8 cellular contexts compared by ENCODE assay signal in the genomic region with DNA sequence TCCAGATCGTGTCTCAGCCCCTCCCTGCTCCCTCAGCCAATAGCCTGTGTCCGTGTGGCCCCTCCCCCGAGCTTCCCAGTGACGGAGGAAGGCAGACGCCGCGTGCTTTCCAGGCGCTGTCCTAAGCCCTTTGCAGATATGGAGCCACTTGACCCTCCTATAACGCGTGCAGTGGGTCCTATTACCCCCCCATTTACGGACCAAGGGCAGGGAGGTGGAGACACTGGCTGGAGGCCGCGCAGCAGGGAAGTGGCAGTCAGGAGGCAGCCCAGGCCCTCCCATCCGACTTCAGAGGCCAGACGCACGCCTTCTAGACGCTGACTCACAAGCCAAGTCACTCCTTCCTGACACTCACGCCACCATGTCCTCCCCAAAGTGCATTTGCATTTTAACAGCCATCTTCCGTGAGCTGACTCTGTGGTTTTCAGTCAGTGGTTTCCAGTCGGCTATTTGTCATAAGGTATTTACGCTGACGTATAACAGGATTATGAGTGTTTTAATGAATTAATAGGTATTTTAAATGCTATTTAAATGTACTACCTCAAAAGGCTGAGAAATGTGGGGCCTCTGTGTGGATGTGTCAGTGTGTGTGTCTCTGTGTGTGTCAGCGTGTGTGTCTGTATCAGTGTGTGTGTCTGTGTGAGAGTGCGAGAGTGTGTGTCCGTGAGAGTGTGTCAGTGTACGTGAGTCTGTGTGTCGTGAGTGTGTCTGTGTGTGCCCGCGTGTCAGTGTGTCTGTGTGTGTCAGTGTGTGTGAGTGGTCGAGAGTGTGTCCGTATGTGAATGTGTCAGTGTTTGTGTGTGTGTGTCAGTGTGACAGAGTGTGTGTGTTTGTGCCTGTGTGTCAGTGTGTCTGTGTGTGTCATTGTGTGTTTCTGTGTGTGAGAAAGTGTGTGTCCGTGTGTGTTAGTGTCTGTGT.
DNase-seq lines count a peak whose midpoint lies in the region; ATAC-seq, FAIRE-seq and TF ChIP-seq lines count a peak whose summit lies in the region.

No MANE protein-coding gene starts in this region.

- no peak for TF ChIP-seq CTCF in adrenal gland (IDR thresholded peaks at IDR 0.05)

- TF ChIP-seq POLR2A in adrenal gland (IDR thresholded peaks at IDR 0.05), result peak in 1 of 2 donors; percentile 27

- H3K4me1 ChIP-seq in CD4-positive, CD25-positive, alpha-beta regulatory T cell (ENCODE audit: control insufficient read depth, insufficient read depth, low read length, poor library complexity, severe bottlenecking), result peaks cover 19% of the 10 kb centered on the region
- H3K4me1 ChIP-seq in adrenal gland (replicated peaks in 1 of 2) (no peaks in the 10 kb centered on the region), small intestine (ENCODE audit: control insufficient read depth in 2 of 2, insufficient read depth in 1 of 2, low read depth in 1 of 2, low read length in 1 of 2) (peaks cover 0 to 3% of the 10 kb centered on the region in 2 donors)

- H3K4me1 Mint-ChIP-seq in CD4-positive, CD25-positive, alpha-beta regulatory T cell, result peaks cover 11 to 30% (median 20%) of the 10 kb centered on the region in 4 donors

- H3K27ac Mint-ChIP-seq in CD4-positive, CD25-positive, alpha-beta regulatory T cell, result peak overlapping the region; percentile 96 to 99 (median 96)

- DNase-seq in CD4-positive, CD25-positive, alpha-beta regulatory T cell, result peak; percentile 85 to 98 (median 91)
- DNase-seq in T follicular helper cell (ENCODE audit: low read depth), result peak; percentile 81
- peak; percentile 69 to 85 (median 76) for DNase-seq in adrenal gland
- peak in 27 of 51 donors; percentile 3 to 71 (median 47) for DNase-seq in hypothalamus (lab: John Stamatoyannopoulos, UW)
- peak; percentile 75 for DNase-seq in small intestine
- no peak for DNase-seq in NCI-H69 (lab: John Stamatoyannopoulos, UW)

- H3K27ac ChIP-seq in CD4-positive, CD25-positive, alpha-beta regulatory T cell (ENCODE audit: insufficient read depth, low read length, poor library complexity, severe bottlenecking), result peak overlapping the region; percentile 93
- peak overlapping the region; percentile 39 to 96 (median 76) for H3K27ac ChIP-seq in adrenal gland
- H3K27ac ChIP-seq in small intestine (ENCODE audit: low read depth in 1 of 2, low read length in 1 of 2), result peak overlapping the region; percentile 74 to 86

- peaks cover 0 to 2% (median 0%) of the 10 kb centered on the region in 7 donors for H3K9me3 Mint-ChIP-seq in CD4-positive, CD25-positive, alpha-beta regulatory T cell

- no peak for FAIRE-seq in small intestine (lab: Jason Lieb, UNC)

- peak overlapping the region; percentile 90 for H3K4me3 ChIP-seq in CD4-positive, CD25-positive, alpha-beta regulatory T cell (ENCODE audit: low read depth, low read length)
- H3K4me3 ChIP-seq in adrenal gland (peak overlapping the region in 1 of 4 donors; percentile 34), small intestine (ENCODE audit: low read depth in 1 of 2, low read length in 2 of 2) (peak overlapping the region in 1 of 2 donors; percentile 23)

- H3K4me3 Mint-ChIP-seq in CD4-positive, CD25-positive, alpha-beta regulatory T cell, result peak overlapping the region; percentile 85 to 94 (median 90)

- 56 to 68% (median 59%) methylated on average over 21 to 32 of the region's 32 CpGs for WGBS in adrenal gland, 4 donors
- 48 to 68% (median 58%) methylated on average over 32 of the region's 32 CpGs for WGBS in small intestine, 3 donors

- intact Hi-C loops in adrenal gland (cut with DNase I), result no loop called here

- H3K27me3 Mint-ChIP-seq in CD4-positive, CD25-positive, alpha-beta regulatory T cell, result peaks cover 4% of the 10 kb centered on the region

- no peaks in the 10 kb centered on the region for H3K36me3 ChIP-seq in CD4-positive, CD25-positive, alpha-beta regulatory T cell (ENCODE audit: control insufficient read depth, insufficient read depth, low read length)
- no peaks in the 10 kb centered on the region for H3K36me3 ChIP-seq in adrenal gland (replicated peaks in 1 of 2)
- H3K36me3 ChIP-seq in small intestine (ENCODE audit: control insufficient read depth in 2 of 2, insufficient read depth in 2 of 2, low read length in 2 of 2), result no peaks in the 10 kb centered on the region

- peak; percentile 90 to 92 for ATAC-seq in CD4-positive, CD25-positive, alpha-beta regulatory T cell (ENCODE audit: low read depth in 2 of 2)
- ATAC-seq in GM19463 (IDR thresholded peaks at IDR 0.05; ENCODE audit: unreplicated experiment) (peak; percentile 82), HG03565 (IDR thresholded peaks at IDR 0.05; ENCODE audit: unreplicated experiment) (peak; percentile 86)

- no peaks in the 10 kb centered on the region for H3K27me3 ChIP-seq in CD4-positive, CD25-positive, alpha-beta regulatory T cell (ENCODE audit: control insufficient read depth, insufficient read depth, low read length)
- H3K27me3 ChIP-seq in adrenal gland (peaks cover 3% of the 10 kb centered on the region), small intestine (ENCODE audit: control insufficient read depth in 2 of 2, insufficient read depth in 2 of 2, low read length in 2 of 2) (no peaks in the 10 kb centered on the region)

- H3K36me3 Mint-ChIP-seq in CD4-positive, CD25-positive, alpha-beta regulatory T cell, result no peaks in the 10 kb centered on the region

- no peaks in the 10 kb centered on the region for H3K9me3 ChIP-seq in CD4-positive, CD25-positive, alpha-beta regulatory T cell (ENCODE audit: control insufficient read depth in 2 of 2, low read length in 2 of 2)
- H3K9me3 ChIP-seq in adrenal gland (replicated peaks in 1 of 3), result no peaks in the 10 kb centered on the region
- no peaks in the 10 kb centered on the region for H3K9me3 ChIP-seq in small intestine (ENCODE audit: control insufficient read depth, low read depth)
